Comparison of ENCODE assay signal across 22 cellular contexts in the genomic region with DNA sequence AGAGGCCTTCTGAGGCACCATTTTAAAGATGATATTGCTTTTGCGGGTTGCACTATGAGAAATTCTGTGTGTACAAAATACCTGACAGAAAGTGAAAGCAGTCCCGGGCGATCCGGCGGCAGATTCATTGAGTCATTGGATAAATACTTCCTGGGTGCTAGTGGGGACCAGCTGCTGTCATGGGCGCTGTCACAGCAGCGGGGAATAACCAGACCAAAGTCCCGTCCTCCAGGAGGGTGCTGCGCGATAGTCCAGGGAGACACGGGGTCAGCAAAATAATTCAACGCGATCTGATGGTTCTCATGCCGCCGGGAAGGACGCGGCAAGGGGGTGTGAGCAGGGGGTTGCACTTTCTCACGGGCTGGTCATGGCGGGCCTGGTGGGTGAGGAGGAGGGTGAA. TPM values are rescaled to one million over a fixed set of nuclear protein-coding genes. Genes with fewer than 3 reads are reported as not detected.
A peak's percentile ranks its signal among the peaks of the same experiment; 100 is the strongest.
DNase-seq lines count a peak whose midpoint lies in the region; ATAC-seq, FAIRE-seq and TF ChIP-seq lines count a peak whose summit lies in the region.
"Had no signal": no experiment of that assay in that cellular context is flagged by ENCODE, and none has a peak within 500 bp of the region (broad histone marks: within the 10 kb centered on the region; RNA-seq: fewer than 3 reads in every experiment).

No MANE protein-coding gene starts in this region.

- H3K36me3 ChIP-seq in astrocyte (ENCODE audit: insufficient read depth, low read length), result no peaks in the 10 kb centered on the region
- H3K36me3 ChIP-seq in Karpas-422 (ENCODE audit: insufficient read depth, low read length), result no peaks in the 10 kb centered on the region
- H3K36me3 ChIP-seq: ovary, tibial nerve had no signal

- peaks cover 13% of the 10 kb centered on the region for H3K27me3 ChIP-seq in astrocyte (ENCODE audit: insufficient read depth, low read length)
- H3K27me3 ChIP-seq in Karpas-422 (ENCODE audit: low read length), result no peaks in the 10 kb centered on the region
- H3K27me3 ChIP-seq: ovary, tibial nerve had no signal

- no peak for FAIRE-seq in astrocyte (lab: Jason Lieb, UNC)
- FAIRE-seq: A204.1 had no signal

- H2AFZ ChIP-seq in astrocyte (ENCODE audit: low read depth, low read length) (no peak overlapping the region), Karpas-422 (ENCODE audit: low read length) (no peak overlapping the region)
- H2AFZ ChIP-seq: GM23248 had no signal

- DNase-seq in NCI-H2029 (lab: John Stamatoyannopoulos, UW) (peak; percentile 31), NCI-H2029 treated with DMSO at 0.1 percent for 48 hours (lab: John Stamatoyannopoulos, UW) (no peak), LoVo (ENCODE audit: low spot score) (peak; percentile 70), astrocyte (ENCODE audit: low read depth) (no peak), NCI-H2196 (lab: John Stamatoyannopoulos, UW; ENCODE audit: unreplicated experiment) (no peak), NCI-H446 (lab: John Stamatoyannopoulos, UW) (no peak), Karpas-422 (no peak)
- DNase-seq: activated CD4-positive, alpha-beta T cell treated with anti-CD3 and anti-CD28 coated beads, Interleukin-2, amount 50 U/mL, for 1 hour; activated naive CD8-positive, alpha-beta T cell treated with anti-CD3 and anti-CD28 coated beads, Interleukin-2, amount 50 U/mL, for 24 hours; activated T-cell treated with anti-CD3 and anti-CD28 coated beads, Interleukin-2, amount 50 U/mL, for 4 hours; cerebellar nuclear complex; GM23248; left cardiac atrium; NCI-H1694; NCI-H510A treated with DMSO at 0.1 percent for 48 hours; OCI-M1; ovary; stimulated activated CD4-positive, alpha-beta T cell treated with anti-CD3 and anti-CD28 coated beads, Interleukin-4, amount 100 ng/mL, for 1 hour had no signal

- H3K9me3 ChIP-seq in astrocyte (ENCODE audit: insufficient read depth, low read depth, low read length) (peaks cover 13% of the 10 kb centered on the region), Karpas-422 (ENCODE audit: low read length) (peaks cover 23% of the 10 kb centered on the region)

- H3K4me1 Mint-ChIP-seq in astrocyte (ENCODE audit: low read depth, unreplicated experiment), result no peaks in the 10 kb centered on the region
- H3K4me1 Mint-ChIP-seq in stimulated activated memory B cell treated with anti-CD40 and anti-IgM and Interleukin-4, amounts not matched to agents 10 μg/mL and 1 μg/mL and 100 μg/mL, for 72 hours, result peaks cover 24% of the 10 kb centered on the region
- H3K4me1 Mint-ChIP-seq: activated naive CD8-positive, alpha-beta T cell treated with anti-CD3 and anti-CD28 coated beads, Interleukin-2, amount 50 U/mL, for 24 hours had no signal

- peaks cover 4% of the 10 kb centered on the region for H3K4me1 ChIP-seq in astrocyte (ENCODE audit: insufficient read depth, low read length)
- no peaks in the 10 kb centered on the region for H3K4me1 ChIP-seq in Karpas-422 (ENCODE audit: low read length)
- H3K4me1 ChIP-seq: tibial nerve had no signal

- H3K4me3 ChIP-seq in astrocyte (ENCODE audit: insufficient read depth, low read depth, low read length), result no peak overlapping the region
- H3K4me3 ChIP-seq in Karpas-422 (ENCODE audit: low read length), result no peak overlapping the region
- H3K4me3 ChIP-seq: GM23248, ovary, tibial nerve had no signal

- H3K9me3 Mint-ChIP-seq in astrocyte (ENCODE audit: unreplicated experiment), result no peaks in the 10 kb centered on the region
- H3K9me3 Mint-ChIP-seq in stimulated activated memory B cell treated with anti-CD40 and anti-IgM and Interleukin-4, amounts not matched to agents 10 μg/mL and 1 μg/mL and 100 μg/mL, for 72 hours, result peaks cover 6% of the 10 kb centered on the region

- TF ChIP-seq CTCF in astrocyte (IDR thresholded peaks at IDR 0.05; ENCODE audit: insufficient read depth, low read depth, low read length), result no peak

- H3K9me2 ChIP-seq in Karpas-422 (replicated peaks; ENCODE audit: insufficient read depth, low read length), result no peaks in the 10 kb centered on the region

- H3K79me2 ChIP-seq in astrocyte (ENCODE audit: insufficient read depth, low read length) (no peaks in the 10 kb centered on the region), Karpas-422 (ENCODE audit: low read length) (no peaks in the 10 kb centered on the region)

- H3K36me3 Mint-ChIP-seq in astrocyte (ENCODE audit: low read depth, unreplicated experiment), result peaks cover 4% of the 10 kb centered on the region
- peaks cover 5% of the 10 kb centered on the region for H3K36me3 Mint-ChIP-seq in stimulated activated memory B cell treated with anti-CD40 and anti-IgM and Interleukin-4, amounts not matched to agents 10 μg/mL and 1 μg/mL and 100 μg/mL, for 72 hours

- H3K27ac Mint-ChIP-seq in astrocyte (ENCODE audit: unreplicated experiment), result peak overlapping the region; percentile 47
- peak overlapping the region; percentile 12 for H3K27ac Mint-ChIP-seq in stimulated activated memory B cell treated with anti-CD40 and anti-IgM and Interleukin-4, amounts not matched to agents 10 μg/mL and 1 μg/mL and 100 μg/mL, for 72 hours
- H3K27ac Mint-ChIP-seq: activated naive CD8-positive, alpha-beta T cell treated with anti-CD3 and anti-CD28 coated beads, Interleukin-2, amount 50 U/mL, for 24 hours had no signal

- peaks cover 25% of the 10 kb centered on the region for H3K27me3 Mint-ChIP-seq in astrocyte (ENCODE audit: low read depth, unreplicated experiment)
- no peaks in the 10 kb centered on the region for H3K27me3 Mint-ChIP-seq in stimulated activated memory B cell treated with anti-CD40 and anti-IgM and Interleukin-4, amounts not matched to agents 10 μg/mL and 1 μg/mL and 100 μg/mL, for 72 hours
- H3K27me3 Mint-ChIP-seq: activated naive CD8-positive, alpha-beta T cell treated with anti-CD3 and anti-CD28 coated beads, Interleukin-2, amount 50 U/mL, for 24 hours had no signal

- no peaks in the 10 kb centered on the region for H4K20me1 ChIP-seq in astrocyte (ENCODE audit: insufficient read depth, low read length)
- H4K20me1 ChIP-seq in Karpas-422 (ENCODE audit: insufficient read depth, low read depth, low read length), result no peaks in the 10 kb centered on the region

- H3K27ac ChIP-seq in astrocyte (ENCODE audit: low read depth, low read length), result no peak overlapping the region
- no peak overlapping the region for H3K27ac ChIP-seq in Karpas-422 (ENCODE audit: low read length)
- H3K27ac ChIP-seq: GM23248, HL-60, ovary, tibial nerve had no signal

- no peak overlapping the region for H3K4me3 Mint-ChIP-seq in astrocyte (ENCODE audit: unreplicated experiment)
- H3K4me3 Mint-ChIP-seq in stimulated activated memory B cell treated with anti-CD40 and anti-IgM and Interleukin-4, amounts not matched to agents 10 μg/mL and 1 μg/mL and 100 μg/mL, for 72 hours, result no peak overlapping the region
- H3K4me3 Mint-ChIP-seq: activated naive CD8-positive, alpha-beta T cell treated with anti-CD3 and anti-CD28 coated beads, Interleukin-2, amount 50 U/mL, for 24 hours; activated T-cell treated with anti-CD3 and anti-CD28 coated beads, Interleukin-2, amount 50 U/mL, for 4 hours had no signal

- no peak overlapping the region for H3K4me2 ChIP-seq in astrocyte (ENCODE audit: low read length)
- H3K4me2 ChIP-seq in Karpas-422 (ENCODE audit: low read depth, low read length, poor library complexity, severe bottlenecking), result no peak overlapping the region

- ATAC-seq in stimulated activated memory B cell treated with anti-CD40 and anti-IgM and Interleukin-4, amounts not matched to agents 10 μg/mL and 1 μg/mL and 100 μg/mL, for 72 hours, result no peak
- ATAC-seq: activated naive CD8-positive, alpha-beta T cell treated with anti-CD3 and anti-CD28 coated beads, Interleukin-2, amount 50 U/mL, for 24 hours; activated T-cell treated with anti-CD3 and anti-CD28 coated beads, Interleukin-2, amount 50 U/mL, for 4 hours; left cardiac atrium had no signal

- no peak overlapping the region for H3K9ac ChIP-seq in astrocyte (ENCODE audit: low read length)
- H3K9ac ChIP-seq in Karpas-422 (ENCODE audit: low read length), result no peak overlapping the region
- H3K9ac ChIP-seq: GM23248 had no signal

RNA-seq across cellular contexts. Expression of a gene that starts 13.5 kb away (rescaled TPM):
- total RNA-seq in astrocyte, result 2.0 and 2.1 TPM in 2 replicates
- not detected in 2 replicates for total RNA-seq in Karpas-422 (2014; rRNA removed; shearing (Covaris generic); ENCODE audit: low replicate concordance)
- total RNA-seq: GM23248, tibial nerve had no signal

RNA-seq across cellular contexts. Expression of a gene that starts 25.2 kb away (rescaled TPM):
- 4.5 and 6.5 TPM in 2 replicates for total RNA-seq in astrocyte
- total RNA-seq in Karpas-422 (2014; rRNA removed; shearing (Covaris generic); ENCODE audit: low replicate concordance), result not detected in 2 replicates
- total RNA-seq: activated T-cell treated with anti-CD3 and anti-CD28 coated beads, Interleukin-2, amount 50 U/mL, for 4 hours; GM23248; left cardiac atrium; tibial nerve had no signal

Comparison
In these comparisons a context has a peak if more than half of its experiments do, and no peak if none do; other contexts are left out.
1. DNase-seq: peak in NCI-H2029 (single experiment) and LoVo (single experiment); none in NCI-H2029 treated with DMSO at 0.1 percent for 48 hours (single experiment), astrocyte (single experiment), NCI-H2196 (single experiment), NCI-H446 (0 of 2) and Karpas-422 (single experiment).